Comparison of ENCODE assay signal across 8 cellular contexts in genomic region chrX:81174286-81174685, GRCh38. TPM values are rescaled to one million over a fixed set of nuclear protein-coding genes. Genes with fewer than 3 reads are reported as not detected.
DNase-seq lines count a peak whose midpoint lies in the region; ATAC-seq, FAIRE-seq and TF ChIP-seq lines count a peak whose summit lies in the region.

No MANE protein-coding gene starts in this region.

- no peak overlapping the region for H3K4me3 ChIP-seq in AG09309 (ENCODE audit: control insufficient read depth, low read depth, low read length)
- H3K4me3 ChIP-seq in Panc1 (ENCODE audit: low read depth in 2 of 2, low read length in 2 of 2), result no peak overlapping the region

- no peaks in the 10 kb centered on the region for H3K4me1 ChIP-seq in Panc1 (ENCODE audit: control insufficient read depth, insufficient read depth, low read length)

- CTCF ChIA-PET in Panc1 (lab: Charles Lee), result interaction anchor here (1.0 kb wide), 1 partner anchor 204 kb away, joined by 3 read pairs; no protein-coding TSS in a partner anchor

- ATAC-seq in Panc1, result peak; percentile 70; the same call in 1 of the 2 replicates
- no peak for ATAC-seq in GM19463 (IDR thresholded peaks at IDR 0.05; ENCODE audit: unreplicated experiment)
- no peak for ATAC-seq in HG03095 (IDR thresholded peaks at IDR 0.05; ENCODE audit: unreplicated experiment)
- no peak for ATAC-seq in HG02759 (IDR thresholded peaks at IDR 0.05; ENCODE audit: unreplicated experiment)
- no peak for ATAC-seq in HG02642 (IDR thresholded peaks at IDR 0.05; ENCODE audit: poor library complexity, unreplicated experiment)

- no peak for DNase-seq in AG09309 (ENCODE audit: low read depth)
- no peak for DNase-seq in GM19239 (ENCODE audit: insufficient read length, low spot score)
- DNase-seq in Panc1 (ENCODE audit: low read depth, low spot score), result peak; percentile 22
- DNase-seq in globus pallidus (ENCODE audit: low spot score), result peak; percentile 7

- peak; percentile 37 for FAIRE-seq in GM19239 (lab: Jason Lieb, UNC)

- H3K27ac ChIP-seq in Panc1 (ENCODE audit: low read length), result no peak overlapping the region

- no peaks in the 10 kb centered on the region for H3K9me3 ChIP-seq in Panc1 (ENCODE audit: control insufficient read depth, insufficient read depth, low read depth, low read length)

- POLR2A ChIA-PET in Panc1 (lab: Charles Lee), result no interaction called here

- TF ChIP-seq CTCF in AG09309 (IDR thresholded peaks at IDR 0.05; ENCODE audit: control insufficient read depth, insufficient read depth, low read depth, low read length, missing control alignments) (peak; percentile 21), Panc1 (IDR thresholded peaks at IDR 0.05) (peak; percentile 6; the same call in 1 of the 2 replicates)

- no peaks in the 10 kb centered on the region for H3K27me3 ChIP-seq in Panc1 (ENCODE audit: control insufficient read depth, insufficient read depth, low read length)

- in situ Hi-C loops in Panc1 (cut with HindIII; ENCODE audit: low pct_unique_long_range_greater_than_20kb, low sequenced_read_pairs), result no loop called here

- intact Hi-C loops in Panc1 (cut with micrococcal nuclease; ENCODE audit: unreplicated experiment), result loop anchor here (2.0 kb wide), 1 partner anchor 203 kb away; no protein-coding TSS in a partner anchor

- BruUV-seq in Panc1 (replicated peaks; lab: Mats Ljungman, UMichigan), result no TSS peak

- H3K36me3 ChIP-seq in Panc1 (ENCODE audit: control insufficient read depth, insufficient read depth, low read length), result no peaks in the 10 kb centered on the region

RNA-seq across cellular contexts. Expression of gene HMGN5, which starts 27.4 kb away (rescaled TPM):
- 1.5 TPM for total RNA-seq in Panc1 (2021; ENCODE audit: unreplicated experiment)
- polyA plus RNA-seq in Panc1 (2012; ENCODE audit: insufficient read length), result 2.0 TPM

RNA-seq across cellular contexts. Expression of gene SH3BGRL, which starts 27.6 kb away (rescaled TPM):
- 93.2 TPM for total RNA-seq in Panc1 (2021; ENCODE audit: unreplicated experiment)
- polyA plus RNA-seq in Panc1 (2012; ENCODE audit: insufficient read length), result 62.3 TPM

Comparison
In these comparisons a context has a peak if more than half of its experiments do, and no peak if none do; other contexts are left out.
1. DNase-seq: peak in Panc1 (single experiment) and globus pallidus (single experiment); none in AG09309 (single experiment) and GM19239 (single experiment).